Comparison of ENCODE assay signal across 8 cellular contexts in the genomic region with DNA sequence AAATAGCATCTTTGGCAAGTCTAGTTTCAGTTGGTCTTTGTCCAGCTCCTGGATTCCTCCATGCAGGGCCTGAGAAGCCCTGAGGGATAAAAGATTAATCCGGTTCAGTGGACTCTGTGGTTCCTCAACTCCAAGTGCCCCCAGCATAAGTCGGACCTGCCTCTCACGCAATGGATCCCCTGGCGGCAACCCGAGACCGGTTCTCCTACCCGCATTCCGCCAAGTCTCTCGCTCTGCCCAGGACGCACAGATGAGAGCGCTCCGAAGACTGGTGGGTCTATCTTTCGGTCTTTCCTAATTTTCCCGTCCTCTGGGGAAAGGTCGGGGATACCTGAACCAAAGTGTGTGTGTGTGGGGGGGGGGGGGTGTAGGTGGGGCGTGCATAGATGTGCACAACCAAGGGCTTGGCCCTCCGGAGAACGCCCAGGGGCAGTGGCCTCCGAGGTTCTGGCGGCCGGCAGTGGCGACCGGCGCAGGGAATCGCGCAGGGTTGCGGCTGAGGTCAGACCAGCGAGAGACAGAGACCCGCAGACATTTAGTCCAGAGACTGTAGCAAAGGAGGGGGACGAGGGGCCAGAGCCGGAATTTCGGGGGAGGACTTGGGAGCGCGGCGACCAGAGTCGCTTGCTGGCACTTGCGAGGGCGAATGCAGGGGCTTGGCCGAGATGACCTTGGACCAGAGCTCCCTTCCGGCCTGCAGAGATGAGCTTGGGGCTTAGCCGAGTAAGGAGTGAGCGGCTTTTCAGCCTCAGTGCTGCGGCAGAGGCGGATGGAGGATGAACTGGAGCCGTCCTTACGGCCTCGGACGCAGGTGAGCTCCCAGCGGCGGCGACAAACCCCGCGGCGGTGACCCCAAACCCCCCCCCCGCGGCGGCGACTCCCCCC. TPM values are rescaled to one million over a fixed set of nuclear protein-coding genes. Genes with fewer than 3 reads are reported as not detected.
DNase-seq lines count a peak whose midpoint lies in the region; ATAC-seq and TF ChIP-seq lines count a peak whose summit lies in the region.

No MANE protein-coding gene starts in this region.

- no peaks in the 10 kb centered on the region for H3K79me2 ChIP-seq in smooth muscle cell (ENCODE audit: low read depth)

- TF ChIP-seq CTCF in breast epithelium (IDR thresholded peaks at IDR 0.05) (no peak), smooth muscle cell (IDR thresholded peaks at IDR 0.05; ENCODE audit: borderline replicate concordance, insufficient read depth, poor library complexity, severe bottlenecking) (peak; percentile 6)

- no peaks in the 10 kb centered on the region for H3K27me3 ChIP-seq in BLaER1 treated with 17β-estradiol and CSF1 and Interleukin-3, amounts not matched to agents 10 nM and 100 nM
- no peaks in the 10 kb centered on the region for H3K27me3 ChIP-seq in breast epithelium
- no peaks in the 10 kb centered on the region for H3K27me3 ChIP-seq in smooth muscle cell (ENCODE audit: low read depth)

- peak overlapping the region; percentile 53 to 89 (median 84); a peak in 21 of 22 replicates for H3K27ac ChIP-seq in BLaER1 treated with 17β-estradiol and CSF1 and Interleukin-3, amounts not matched to agents 10 nM and 100 nM
- H3K27ac ChIP-seq in breast epithelium (peak overlapping the region; percentile 86 to 92), smooth muscle cell (ENCODE audit: low read depth) (peak overlapping the region; percentile 49)

- H3K36me3 ChIP-seq in BLaER1 treated with 17β-estradiol and CSF1 and Interleukin-3, amounts not matched to agents 10 nM and 100 nM = no peaks in the 10 kb centered on the region
- H3K36me3 ChIP-seq in breast epithelium = no peaks in the 10 kb centered on the region
- no peaks in the 10 kb centered on the region for H3K36me3 ChIP-seq in smooth muscle cell (ENCODE audit: low read depth)

- WGBS in smooth muscle cell (ENCODE audit: low lambda C conversion rate) = 1% methylated on average over 41 of the region's 58 CpGs

- no peaks in the 10 kb centered on the region for H4K20me1 ChIP-seq in BLaER1 treated with 17β-estradiol and CSF1 and Interleukin-3, amounts not matched to agents 10 nM and 100 nM
- H4K20me1 ChIP-seq in smooth muscle cell (ENCODE audit: low read depth) = no peaks in the 10 kb centered on the region

- H3K9me3 ChIP-seq in BLaER1 treated with 17β-estradiol and CSF1 and Interleukin-3, amounts not matched to agents 10 nM and 100 nM (replicated peaks in 1 of 11) = no peaks in the 10 kb centered on the region
- H3K9me3 ChIP-seq in breast epithelium (no peaks in the 10 kb centered on the region), smooth muscle cell (replicated peaks; ENCODE audit: low read depth) (no peaks in the 10 kb centered on the region)

- peak overlapping the region; percentile 75 to 89 (median 84) for H3K9ac ChIP-seq in BLaER1 treated with 17β-estradiol and CSF1 and Interleukin-3, amounts not matched to agents 10 nM and 100 nM
- H3K9ac ChIP-seq in smooth muscle cell (ENCODE audit: low read depth) = peak overlapping the region; percentile 16

- DNase-seq in NCI-H82 treated with DMSO at 0.1 percent for 48 hours (lab: John Stamatoyannopoulos, UW; ENCODE audit: unreplicated experiment) = peak; percentile 29
- peak; percentile 48 to 69 for DNase-seq in breast epithelium (ENCODE audit: low spot score in 2 of 2)
- DNase-seq in iris pigment epithelial cell (ENCODE audit: low read depth) = peak; percentile 45
- DNase-seq in smooth muscle cell (lab: John Stamatoyannopoulos, UW; ENCODE audit: unreplicated experiment) = no peak
- no peak for DNase-seq in OCI-M2 (lab: John Stamatoyannopoulos, UW; ENCODE audit: unreplicated experiment)

- peaks cover 4% of the 10 kb centered on the region for H3F3A ChIP-seq in smooth muscle cell (ENCODE audit: low read depth)

- no peak for TF ChIP-seq POLR2A in breast epithelium (IDR thresholded peaks at IDR 0.05)

- H3K4me2 ChIP-seq in BLaER1 treated with 17β-estradiol and CSF1 and Interleukin-3, amounts not matched to agents 10 nM and 100 nM = peak overlapping the region; percentile 85 to 100 (median 97)
- peak overlapping the region; percentile 98 for H3K4me2 ChIP-seq in smooth muscle cell

- peak overlapping the region; percentile 84 for H2AFZ ChIP-seq in smooth muscle cell (ENCODE audit: low read depth)

- H3K4me1 ChIP-seq in BLaER1 treated with 17β-estradiol and CSF1 and Interleukin-3, amounts not matched to agents 10 nM and 100 nM = peaks cover 24 to 34% (median 27%) of the 10 kb centered on the region in 10 experiments
- no peaks in the 10 kb centered on the region for H3K4me1 ChIP-seq in breast epithelium
- H3K4me1 ChIP-seq in smooth muscle cell (ENCODE audit: low read depth) = peaks cover 7% of the 10 kb centered on the region

- peak; percentile 18 for ATAC-seq in GM18508 (IDR thresholded peaks at IDR 0.05; ENCODE audit: insufficient read depth, unreplicated experiment)
- ATAC-seq in HG02981 (IDR thresholded peaks at IDR 0.05; ENCODE audit: unreplicated experiment) = peak; percentile 35

- intact Hi-C loops in breast epithelium (cut with DNase I; ENCODE audit: low total_unique reads) = no loop called here

- peak overlapping the region; percentile 60 to 83 (median 70) for H3K4me3 ChIP-seq in BLaER1 treated with 17β-estradiol and CSF1 and Interleukin-3, amounts not matched to agents 10 nM and 100 nM
- peak overlapping the region; percentile 49 to 77 (median 61) for H3K4me3 ChIP-seq in breast epithelium
- peak overlapping the region; percentile 75 for H3K4me3 ChIP-seq in smooth muscle cell

RNA-seq across cellular contexts. Expression of a gene that starts 0.7 kb away (rescaled TPM):
- total RNA-seq in breast epithelium = 10 to 100 TPM; 10.2 to 17.0 (median 13.1) TPM
- 1.5 and 9.5 TPM in 2 replicates for total RNA-seq in smooth muscle cell
- polyA plus RNA-seq in smooth muscle cell = 3.5 and 6.3 TPM in 2 replicates

RNA-seq across cellular contexts. Expression of a gene that starts 18.2 kb away (rescaled TPM):
- 1 to 10 TPM in 2 of 3 donors, under 1 TPM in 1; 0.48 to 6.6 (median 2.8) TPM for total RNA-seq in breast epithelium
- total RNA-seq in smooth muscle cell = 0.40 and 0.63 TPM in 2 replicates
- polyA plus RNA-seq in smooth muscle cell = 2.0 and 4.2 TPM in 2 replicates

RNA-seq across cellular contexts. Expression of a gene that starts 37.2 kb away (rescaled TPM):
- 100 to 1,000 TPM; 191 to 466 (median 261) TPM for total RNA-seq in breast epithelium
- 412 and 445 TPM in 2 replicates for total RNA-seq in smooth muscle cell
- 2,922 and 3,116 TPM in 2 replicates for polyA plus RNA-seq in smooth muscle cell

Comparison
In these comparisons a context has a peak if more than half of its experiments do, and no peak if none do; other contexts are left out.
1. DNase-seq: peak in NCI-H82 treated with DMSO at 0.1 percent for 48 hours (single experiment), breast epithelium (2 of 2) and iris pigment epithelial cell (single experiment); none in smooth muscle cell (single experiment) and OCI-M2 (single experiment).
2. Peak in every context shown above with its lines, with median percentiles within 50 percentile points of each other: H3K27ac ChIP-seq and H3K4me3 ChIP-seq.